In the genomic region with DNA sequence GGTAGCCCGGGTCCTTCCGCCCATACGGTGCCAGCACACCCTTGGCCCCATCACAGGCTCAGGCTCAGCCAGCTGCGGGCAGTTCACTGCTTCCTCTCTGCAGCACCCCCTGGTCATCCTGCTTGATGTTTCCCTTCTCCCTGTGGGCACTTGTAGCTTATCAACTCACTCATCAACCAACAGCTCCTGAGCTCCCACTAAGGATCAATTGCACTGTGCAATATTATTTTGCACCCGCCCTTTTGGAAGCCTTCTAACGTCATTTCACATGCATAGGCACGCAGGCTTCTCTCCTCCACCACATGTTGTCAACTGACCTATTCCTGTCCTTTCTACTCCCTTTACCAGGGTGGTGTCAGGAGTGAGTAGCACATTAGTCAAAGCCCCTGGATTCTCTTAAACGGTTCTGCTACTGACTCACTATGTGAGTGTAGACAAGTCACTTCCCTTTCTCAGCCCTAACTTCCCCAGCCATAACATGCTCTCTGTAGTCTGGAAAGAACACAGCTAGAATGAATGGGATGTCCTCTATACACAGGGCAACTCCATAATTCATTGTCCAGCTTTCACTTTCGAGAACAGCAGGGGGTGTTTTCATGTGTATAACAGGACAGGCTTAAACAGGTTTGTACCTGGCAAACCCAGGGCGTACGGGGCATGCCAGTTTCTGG, we compare ENCODE assay signal across 8 cellular contexts. TPM values are rescaled to one million over a fixed set of nuclear protein-coding genes. Genes with fewer than 3 reads are reported as not detected.
DNase-seq lines count a peak whose midpoint lies in the region; ATAC-seq and TF ChIP-seq lines count a peak whose summit lies in the region.

No MANE protein-coding gene starts in this region.

- TF ChIP-seq EP300 in tibial nerve (IDR thresholded peaks at IDR 0.05): no peak

- no peak for TF ChIP-seq CTCF in AG04449 (IDR thresholded peaks at IDR 0.05; ENCODE audit: insufficient read depth, low read length, missing control alignments)
- TF ChIP-seq CTCF in GM13977 (IDR thresholded peaks at IDR 0.05; ENCODE audit: extremely low read depth, insufficient read depth, missing control alignments): no peak
- no peak for TF ChIP-seq CTCF in tibial nerve (IDR thresholded peaks at IDR 0.05)

- H3K4me3 ChIP-seq in AG04449 (ENCODE audit: low read depth, low read length): no peak overlapping the region
- H3K4me3 ChIP-seq in tibial nerve: no peak overlapping the region

- peak overlapping the region in 1 of 8 donors; percentile 68 for H3K4me3 Mint-ChIP-seq in naive B cell

- H3K36me3 Mint-ChIP-seq in naive B cell: no peaks in the 10 kb centered on the region

- no peak for TF ChIP-seq POLR2A in tibial nerve (IDR thresholded peaks at IDR 0.05)

- POLR2A ChIA-PET in AG04449 (lab: Yijun Ruan, JAX): interaction anchor here (0.5 to 1.8 kb wide), 5 partner anchors 29 to 269 kb away, joined by 3 to 5 read pairs (median 3); a partner anchor contains a TSS

- no peaks in the 10 kb centered on the region for H3K9me3 ChIP-seq in tibial nerve

- H3K36me3 ChIP-seq in tibial nerve: no peaks in the 10 kb centered on the region

- 75 to 77% methylated on average over 11 of the region's 11 CpGs for WGBS in tibial nerve, 2 donors

- H3K9me3 Mint-ChIP-seq in naive B cell: peaks cover 0 to 2% (median 0%) of the 10 kb centered on the region in 7 donors

- peaks cover 0 to 24% (median 0%) of the 10 kb centered on the region in 4 donors for H3K4me1 ChIP-seq in tibial nerve

- in situ Hi-C loops in GM13977 (cut with MboI; ENCODE audit: low pct_unique_long_range_greater_than_20kb, low sequenced_read_pairs, unreplicated experiment): no loop called here

- peak overlapping the region in 1 of 6 donors; percentile 36 for H3K27ac Mint-ChIP-seq in naive B cell

- ATAC-seq in naive B cell (ENCODE audit: low read depth in 2 of 2) (peak; percentile 42 to 47), HG03175 (IDR thresholded peaks at IDR 0.05; ENCODE audit: unreplicated experiment) (no peak)

- no peaks in the 10 kb centered on the region for H3K27me3 ChIP-seq in tibial nerve

- peak; percentile 74 for DNase-seq in AG04449 (ENCODE audit: low read depth, low spot score)
- DNase-seq in GM13977 (ENCODE audit: low spot score): peak; percentile 32
- DNase-seq in NOMO-1 treated with dmso at 0.1 percent for 144 hours (lab: John Stamatoyannopoulos, UW; ENCODE audit: unreplicated experiment): peak; percentile 89
- peak; percentile 92 for DNase-seq in dermis blood vessel endothelial cell
- DNase-seq in naive B cell: no peak
- no peak for DNase-seq in NCI-H2107 (lab: John Stamatoyannopoulos, UW)
- no peak for DNase-seq in tibial nerve (ENCODE audit: low spot score in 2 of 2)

- H3K27ac ChIP-seq in tibial nerve: no peak overlapping the region

- CTCF ChIA-PET in AG04449 (lab: Yijun Ruan, JAX): interaction anchor here (1.2 to 2.7 kb wide), 7 partner anchors 11 to 427 kb away, joined by 3 to 7 read pairs (median 4); no protein-coding TSS in a partner anchor

- peaks cover 7 to 10% (median 8%) of the 10 kb centered on the region in 3 donors for H3K4me1 Mint-ChIP-seq in naive B cell

- H3K27me3 Mint-ChIP-seq in naive B cell: no peaks in the 10 kb centered on the region

RNA-seq across cellular contexts. Expression of a gene that starts 47.1 kb away (rescaled TPM):
- 104 and 115 TPM in 2 replicates for total RNA-seq in dermis blood vessel endothelial cell
- 10 to 100 TPM; 40.3 to 66.1 (median 55.3) TPM for polyA plus RNA-seq in naive B cell (ENCODE audit: low read depth in 6 of 6)
- 100 to 1,000 TPM in 1 of 4 donors, 10 to 100 TPM in 3; 71.4 to 107 (median 93.8) TPM for total RNA-seq in tibial nerve

Comparison
In these comparisons a context has a peak if more than half of its experiments do, and no peak if none do; other contexts are left out.
1. DNase-seq: peak in AG04449 (single experiment), GM13977 (single experiment), NOMO-1 treated with dmso at 0.1 percent for 144 hours (single experiment) and dermis blood vessel endothelial cell (single experiment); none in naive B cell (single experiment), NCI-H2107 (single experiment) and tibial nerve (0 of 2).